Comparison of ENCODE assay signal across 11 cellular contexts in genomic region chr3:121855555-121855954, GRCh38. TPM values are rescaled to one million over a fixed set of nuclear protein-coding genes. Genes with fewer than 3 reads are reported as not detected.
DNase-seq lines count a peak whose midpoint lies in the region; ATAC-seq, FAIRE-seq and TF ChIP-seq lines count a peak whose summit lies in the region.
"Had no signal": no experiment of that assay in that cellular context is flagged by ENCODE, and none has a peak within 500 bp of the region (broad histone marks: within the 10 kb centered on the region; RNA-seq: fewer than 3 reads in every experiment).

No MANE protein-coding gene starts in this region.

- no peak overlapping the region for H3K27ac Mint-ChIP-seq in natural killer cell treated with Interleukin-12 subunit alpha and Interleukin-12 subunit beta and Interleukin-15 and Interleukin-18, amount 100 ng/mL, for 72 hours
- H3K27ac Mint-ChIP-seq: activated CD4-positive, alpha-beta T cell treated with anti-CD3 and anti-CD28 coated beads, Interleukin-2, amount 10 ng/mL, durations not matched to agents 24 days and 14 days had no signal

- no TSS peak for BruUV-seq in K562 (replicated peaks; lab: Mats Ljungman, UMichigan)

- no peak overlapping the region for H2BK15ac ChIP-seq in mesendoderm (replicated peaks; ENCODE audit: low read depth)

- H3K27ac ChIP-seq in K562 (ENCODE audit: extremely low read depth, low read depth, low read length) = no peak overlapping the region
- no peak overlapping the region for H3K27ac ChIP-seq in mesendoderm (ENCODE audit: low read depth, low read length)
- no peak overlapping the region for H3K27ac ChIP-seq in right atrium auricular region
- H3K27ac ChIP-seq: spleen, thyroid gland had no signal

- H3K23ac ChIP-seq in mesendoderm (ENCODE audit: low read length) = no peak overlapping the region

- H3K18ac ChIP-seq in mesendoderm (ENCODE audit: low read length) = no peak overlapping the region

- H3K4me1 Mint-ChIP-seq in natural killer cell treated with Interleukin-12 subunit alpha and Interleukin-12 subunit beta and Interleukin-15 and Interleukin-18, amount 100 ng/mL, for 72 hours (ENCODE audit: low read depth in 2 of 2) = no peaks in the 10 kb centered on the region
- H3K4me1 Mint-ChIP-seq: activated CD4-positive, alpha-beta T cell treated with anti-CD3 and anti-CD28 coated beads, Interleukin-2, amount 10 ng/mL, durations not matched to agents 24 days and 14 days had no signal

- no peaks in the 10 kb centered on the region for H3K36me3 ChIP-seq in K562 (ENCODE audit: control insufficient read depth, insufficient read depth, low read length)
- no peaks in the 10 kb centered on the region for H3K36me3 ChIP-seq in mesendoderm (ENCODE audit: control insufficient read depth, insufficient read depth, low read length)
- H3K36me3 ChIP-seq in right atrium auricular region = no peaks in the 10 kb centered on the region
- H3K36me3 ChIP-seq: thyroid gland had no signal

- no peaks in the 10 kb centered on the region for H3K79me1 ChIP-seq in mesendoderm (ENCODE audit: low read length)

- FAIRE-seq in K562 (lab: Jason Lieb, UNC) = no peak

- H3K9me1 ChIP-seq in K562 (ENCODE audit: control insufficient read depth, insufficient read depth, low read length) = no peaks in the 10 kb centered on the region

- peak; percentile 56; the same call in 1 of the 3 replicates for ATAC-seq in K562
- ATAC-seq in natural killer cell treated with Interleukin-12 subunit alpha and Interleukin-12 subunit beta and Interleukin-15 and Interleukin-18, amount 100 ng/mL, for 72 hours = no peak

- no peak overlapping the region for H2BK5ac ChIP-seq in mesendoderm (ENCODE audit: low read length)

- no peak overlapping the region for H4K5ac ChIP-seq in mesendoderm (ENCODE audit: low read length)

- TF ChIP-seq CTCF in LNCAP (IDR thresholded peaks at IDR 0.05) (peak; percentile 57), K562 (IDR thresholded peaks at IDR 0.05 in 2 of 3, conservative IDR thresholded peaks at IDR 0.05 in 1 of 3; ENCODE audit: insufficient read depth in 2 of 3, low read depth in 1 of 3, low read length in 3 of 3) (peak; percentile 4 to 46 (median 19); a peak in 2 of 6 replicates), right atrium auricular region (IDR thresholded peaks at IDR 0.05) (no peak)

- H2AFZ ChIP-seq in K562 (ENCODE audit: low read depth, low read length) = no peak overlapping the region

- H3K4me2 ChIP-seq in K562 (ENCODE audit: insufficient read depth, low read length) = no peak overlapping the region
- H3K4me2 ChIP-seq in mesendoderm (ENCODE audit: low read length) = no peak overlapping the region

- CTCF ChIA-PET in K562 (lab: Yijun Ruan, JAX; ENCODE audit: low intra/inter-chr PET ratio) = no interaction called here

- no peaks in the 10 kb centered on the region for H4K20me1 ChIP-seq in K562 (replicated peaks; ENCODE audit: control insufficient read depth, insufficient read depth, low read length)

- H3K4me3 ChIP-seq in K562 = no peak overlapping the region
- no peak overlapping the region for H3K4me3 ChIP-seq in mesendoderm (ENCODE audit: low read length)
- no peak overlapping the region for H3K4me3 ChIP-seq in right atrium auricular region
- H3K4me3 ChIP-seq: spleen, thyroid gland had no signal

- no peaks in the 10 kb centered on the region for H3K9me3 ChIP-seq in K562 (replicated peaks; ENCODE audit: control insufficient read depth, insufficient read depth, low read depth, low read length)
- no peaks in the 10 kb centered on the region for H3K9me3 ChIP-seq in right atrium auricular region
- H3K9me3 ChIP-seq: thyroid gland had no signal

- H3K79me2 ChIP-seq in K562 (ENCODE audit: control insufficient read depth, insufficient read depth, low read length) (no peaks in the 10 kb centered on the region), mesendoderm (ENCODE audit: control insufficient read depth, insufficient read depth, low read length) (no peaks in the 10 kb centered on the region)

- H3K56ac ChIP-seq in mesendoderm (ENCODE audit: low read length) = no peak overlapping the region

- no peak overlapping the region for H2AK5ac ChIP-seq in mesendoderm (ENCODE audit: low read length)

- H4K8ac ChIP-seq in mesendoderm (ENCODE audit: low read depth, low read length) = no peak overlapping the region

- TF ChIP-seq EP300 in K562 (IDR thresholded peaks at IDR 0.05; ENCODE audit: low read length) = no peak

- H2BK120ac ChIP-seq in mesendoderm (ENCODE audit: low read depth, low read length) = no peak overlapping the region

- 5% methylated on average over 5 of the region's 5 CpGs for whole genome bisulfite sequencing in K562 (ENCODE audit: insufficient coverage, low coverage, missing lambda C conversion rate)
- WGBS in mesendoderm (ENCODE audit: extremely low coverage, insufficient coverage, low lambda C conversion rate) = 100% methylated on average over 1 of the region's 5 CpGs

- no peaks in the 10 kb centered on the region for H3K27me3 Mint-ChIP-seq in natural killer cell treated with Interleukin-12 subunit alpha and Interleukin-12 subunit beta and Interleukin-15 and Interleukin-18, amount 100 ng/mL, for 72 hours
- H3K27me3 Mint-ChIP-seq: activated CD4-positive, alpha-beta T cell treated with anti-CD3 and anti-CD28 coated beads, Interleukin-2, amount 10 ng/mL, durations not matched to agents 24 days and 14 days had no signal

- no peak overlapping the region for H3K9ac ChIP-seq in K562 (ENCODE audit: insufficient read depth in 1 of 2, low read depth in 2 of 2, low read length in 2 of 2)
- H3K9ac ChIP-seq in mesendoderm (ENCODE audit: low read length) = no peak overlapping the region

- in situ Hi-C loops in K562 (cut with MboI) = no loop called here

- DNase-seq in DMS 273 (lab: John Stamatoyannopoulos, UW; ENCODE audit: unreplicated experiment) (peak; percentile 59), DMS 273 treated with DMSO at 0.1 percent for 48 hours (lab: John Stamatoyannopoulos, UW) (no peak), K562 (ENCODE audit: extremely low read depth in 1 of 4, low spot score in 3 of 4) (peak in 2 of 4 experiments; percentile 9 to 18), mesendoderm (peak; percentile 64), NCI-H446 treated with DMSO at 0.1 percent for 48 hours (lab: John Stamatoyannopoulos, UW) (no peak), right atrium auricular region (ENCODE audit: low spot score) (no peak)
- DNase-seq in natural killer cell treated with Interleukin-12 subunit alpha and Interleukin-12 subunit beta and Interleukin-15 and Interleukin-18, amount 100 ng/mL, for 72 hours (ENCODE audit: low spot score) = no peak
- DNase-seq: activated CD4-positive, alpha-beta T cell treated with anti-CD3 and anti-CD28 coated beads, Interleukin-2, amount 10 ng/mL, durations not matched to agents 24 days and 14 days; spleen; thyroid gland had no signal

- peak in 1 of 2 experiments; percentile 42; a peak in 2 of 4 replicates for TF ChIP-seq RAD21 in K562 (CRISPR knock-in tag; conservative IDR thresholded peaks at IDR 0.05 in 1 of 2, IDR thresholded peaks at IDR 0.05 in 1 of 2)

- no peak overlapping the region for H3K4ac ChIP-seq in mesendoderm (ENCODE audit: low read depth, low read length)

- no peaks in the 10 kb centered on the region for H3K36me3 Mint-ChIP-seq in natural killer cell treated with Interleukin-12 subunit alpha and Interleukin-12 subunit beta and Interleukin-15 and Interleukin-18, amount 100 ng/mL, for 72 hours

- no peak overlapping the region for H3K4me3 Mint-ChIP-seq in natural killer cell treated with Interleukin-12 subunit alpha and Interleukin-12 subunit beta and Interleukin-15 and Interleukin-18, amount 100 ng/mL, for 72 hours
- H3K4me3 Mint-ChIP-seq: activated CD4-positive, alpha-beta T cell treated with anti-CD3 and anti-CD28 coated beads, Interleukin-2, amount 10 ng/mL, durations not matched to agents 24 days and 14 days had no signal

- H3K9me3 Mint-ChIP-seq in natural killer cell treated with Interleukin-12 subunit alpha and Interleukin-12 subunit beta and Interleukin-15 and Interleukin-18, amount 100 ng/mL, for 72 hours = no peaks in the 10 kb centered on the region
- H3K9me3 Mint-ChIP-seq: activated CD4-positive, alpha-beta T cell treated with anti-CD3 and anti-CD28 coated beads, Interleukin-2, amount 10 ng/mL, durations not matched to agents 24 days and 14 days had no signal

- intact Hi-C loops in K562 (cut with micrococcal nuclease) = loop anchor here (10.0 kb wide), 2 partner anchors 139 to 311 kb away; partner anchors contain the start of gene POLQ

- POLR2A ChIA-PET in K562 (lab: Yijun Ruan, JAX) = no interaction called here

- H3K27me3 ChIP-seq in K562 (ENCODE audit: control insufficient read depth in 2 of 2, insufficient read depth in 2 of 2, low read length in 2 of 2) = no peaks in the 10 kb centered on the region
- H3K27me3 ChIP-seq in mesendoderm (ENCODE audit: insufficient read depth, low read length, poor library complexity) = no peaks in the 10 kb centered on the region
- H3K27me3 ChIP-seq in right atrium auricular region = no peaks in the 10 kb centered on the region
- H3K27me3 ChIP-seq: spleen, thyroid gland had no signal

- TF ChIP-seq POLR2A in K562 (conservative IDR thresholded peaks at IDR 0.05) = no peak

- H3K4me1 ChIP-seq in K562 (replicated peaks in 1 of 2; ENCODE audit: control insufficient read depth in 2 of 2, insufficient read depth in 2 of 2, low read length in 2 of 2) (no peaks in the 10 kb centered on the region), mesendoderm (ENCODE audit: control insufficient read depth, low read depth, low read length) (no peaks in the 10 kb centered on the region), right atrium auricular region (no peaks in the 10 kb centered on the region)
- H3K4me1 ChIP-seq: spleen, thyroid gland had no signal

RNA-seq across cellular contexts. Expression of gene EAF2, which starts 20.5 kb away (rescaled TPM):
- 7.0 and 12.8 TPM in 2 replicates for total RNA-seq in K562 (2011; cell fraction: chromatin; rRNA removed; ENCODE audit: low replicate concordance)
- total RNA-seq in K562 (2011; cell fraction: nucleolus; rRNA removed) = 3.5 and 5.7 TPM in 2 replicates
- 3.7 and 8.4 TPM in 2 replicates for total RNA-seq in K562 (2011; cell fraction: nucleoplasm; rRNA removed)
- total RNA-seq in K562 (2014; rRNA removed) (2.8 and 3.8 TPM in 2 replicates), K562 (2014; rRNA removed; fragmentation: Illumina TruSeq; extraction: Trizol) (7.5 and 9.1 TPM in 2 replicates), K562 (2015; rRNA removed; fragmentation: Illumina TruSeq; extraction: Trizol) (5.4 TPM in 2 replicates), K562 (2021) (4.9 and 5.1 TPM in 2 replicates), right atrium auricular region (1 to 10 TPM; 1.6 to 3.2 TPM)
- polyA plus RNA-seq in K562 (2011; rRNA removed) (8.4 and 9.5 TPM in 2 replicates), K562 (2014; fragmentation: Illumina TruSeq; extraction: Trizol) (6.6 and 6.9 TPM in 2 replicates), K562 (2014; fragmentation: Nextera tagmentation; extraction: Ambion mirVana) (10 to 100 TPM; 15.6 to 17.3 TPM), K562 (2014; rRNA removed) (5.4 and 6.8 TPM in 2 replicates)
- polyA plus RNA-seq in K562 (2011; cell fraction: cytosol; rRNA removed) = 2.1 and 5.6 TPM in 2 replicates
- polyA plus RNA-seq in K562 (2011; cell fraction: nucleus; rRNA removed) = 2.6 and 3.3 TPM in 2 replicates
- 6.1 and 6.6 TPM in 2 replicates for polyA plus RNA-seq in K562 (2012)
- polyA minus RNA-seq in K562 (2011; rRNA and poly(A)+ RNA removed) = 8.1 and 10.9 TPM in 2 replicates
- 1.8 and 2.9 TPM in 2 replicates for polyA minus RNA-seq in K562 (2011; cell fraction: cytosol; rRNA and poly(A)+ RNA removed)
- 5.3 and 12.1 TPM in 2 replicates for polyA minus RNA-seq in K562 (2011; cell fraction: nucleus; rRNA and poly(A)+ RNA removed)
- polyA plus RNA-seq in mesendoderm (2013, experiment 1 of 2) = 3.5 TPM
- polyA plus RNA-seq in mesendoderm (2013, experiment 2 of 2) = 4.0 TPM
- total RNA-seq in natural killer cell treated with Interleukin-12 subunit alpha and Interleukin-12 subunit beta and Interleukin-15 and Interleukin-18, amount 100 ng/mL, for 72 hours = 10 to 100 TPM in 1 of 2 donors, 1 to 10 TPM in 1; 9.6 to 12.9 TPM

RNA-seq across cellular contexts. Expression of gene IQCB1, which starts 20.7 kb away (rescaled TPM):
- 25.5 and 67.9 TPM in 2 replicates for total RNA-seq in K562 (2011; cell fraction: chromatin; rRNA removed; ENCODE audit: low replicate concordance)
- total RNA-seq in K562 (2011; cell fraction: nucleolus; rRNA removed) = 14.7 and 16.3 TPM in 2 replicates
- total RNA-seq in K562 (2011; cell fraction: nucleoplasm; rRNA removed) = 44.1 and 89.9 TPM in 2 replicates
- total RNA-seq in K562 (2014; rRNA removed) = 22.5 and 25.1 TPM in 2 replicates
- total RNA-seq in K562 (2014; rRNA removed; fragmentation: Illumina TruSeq; extraction: Trizol) = 38.1 and 42.0 TPM in 2 replicates
- total RNA-seq in K562 (2015; rRNA removed; fragmentation: Illumina TruSeq; extraction: Trizol) = 25.5 and 31.9 TPM in 2 replicates
- 21.3 and 23.1 TPM in 2 replicates for total RNA-seq in K562 (2021)
- polyA plus RNA-seq in K562 (2011; rRNA removed) = 31.0 and 35.5 TPM in 2 replicates
- 7.0 and 16.1 TPM in 2 replicates for polyA plus RNA-seq in K562 (2011; cell fraction: cytosol; rRNA removed)
- 42.5 and 42.6 TPM in 2 replicates for polyA plus RNA-seq in K562 (2011; cell fraction: nucleus; rRNA removed)
- polyA plus RNA-seq in K562 (2012) = 17.3 and 28.8 TPM in 2 replicates
- polyA plus RNA-seq in K562 (2014; fragmentation: Illumina TruSeq; extraction: Trizol) = 24.1 and 27.5 TPM in 2 replicates
- 10 to 100 TPM; 21.1 to 25.2 TPM for polyA plus RNA-seq in K562 (2014; fragmentation: Nextera tagmentation; extraction: Ambion mirVana)
- polyA plus RNA-seq in K562 (2014; rRNA removed) = 27.9 and 28.6 TPM in 2 replicates
- polyA minus RNA-seq in K562 (2011; rRNA and poly(A)+ RNA removed) = 46.8 and 49.6 TPM in 2 replicates
- 9.2 and 12.9 TPM in 2 replicates for polyA minus RNA-seq in K562 (2011; cell fraction: cytosol; rRNA and poly(A)+ RNA removed)
- polyA minus RNA-seq in K562 (2011; cell fraction: nucleus; rRNA and poly(A)+ RNA removed) = 29.8 and 37.0 TPM in 2 replicates
- polyA plus RNA-seq in mesendoderm (2013, experiment 1 of 2) = 16.1 TPM
- polyA plus RNA-seq in mesendoderm (2013, experiment 2 of 2) = 16.2 TPM
- total RNA-seq in natural killer cell treated with Interleukin-12 subunit alpha and Interleukin-12 subunit beta and Interleukin-15 and Interleukin-18, amount 100 ng/mL, for 72 hours = 10 to 100 TPM; 33.1 to 56.7 TPM
- total RNA-seq in right atrium auricular region = 1 to 10 TPM; 6.5 to 6.7 TPM

RNA-seq across cellular contexts. Expression of gene SLC15A2, which starts 38.6 kb away (rescaled TPM):
- total RNA-seq in K562 (2011; cell fraction: chromatin; rRNA removed; ENCODE audit: low replicate concordance) = 8.1 and 10.7 TPM in 2 replicates
- 0.33 and 0.66 TPM in 2 replicates for total RNA-seq in K562 (2011; cell fraction: nucleolus; rRNA removed)
- 1.0 and 1.8 TPM in 2 replicates for total RNA-seq in K562 (2011; cell fraction: nucleoplasm; rRNA removed)
- total RNA-seq in K562 (2014; rRNA removed) = 0.05 and 0.12 TPM in 2 replicates
- 0.25 and 0.29 TPM in 2 replicates for total RNA-seq in K562 (2014; rRNA removed; fragmentation: Illumina TruSeq; extraction: Trizol)
- 0.30 and 0.43 TPM in 2 replicates for total RNA-seq in K562 (2015; rRNA removed; fragmentation: Illumina TruSeq; extraction: Trizol)
- 0.24 and 0.42 TPM in 2 replicates for total RNA-seq in K562 (2021)
- polyA plus RNA-seq in K562 (2011; rRNA removed) = 0.53 and 0.92 TPM in 2 replicates
- 0.13 and 0.38 TPM in 2 replicates for polyA plus RNA-seq in K562 (2011; cell fraction: cytosol; rRNA removed)
- polyA plus RNA-seq in K562 (2011; cell fraction: nucleus; rRNA removed) = 4.0 and 6.7 TPM in 2 replicates
- polyA plus RNA-seq in K562 (2012) = 0.23 and 0.69 TPM in 2 replicates
- polyA plus RNA-seq in K562 (2014; fragmentation: Illumina TruSeq; extraction: Trizol) = 0.13 and 0.18 TPM in 2 replicates
- polyA plus RNA-seq in K562 (2014; fragmentation: Nextera tagmentation; extraction: Ambion mirVana) = under 1 TPM in 1 of 2 experiments, not detected in 1; 0.25 TPM
- polyA plus RNA-seq in K562 (2014; rRNA removed) = 0.28 and 0.51 TPM in 2 replicates
- 1.6 and 2.6 TPM in 2 replicates for polyA minus RNA-seq in K562 (2011; rRNA and poly(A)+ RNA removed)
- polyA minus RNA-seq in K562 (2011; cell fraction: cytosol; rRNA and poly(A)+ RNA removed) = not detected in 2 replicates
- 2.4 and 2.7 TPM in 2 replicates for polyA minus RNA-seq in K562 (2011; cell fraction: nucleus; rRNA and poly(A)+ RNA removed)
- 0.17 TPM for polyA plus RNA-seq in mesendoderm (2013, experiment 1 of 2)
- polyA plus RNA-seq in mesendoderm (2013, experiment 2 of 2) = 0.17 TPM
- 1 to 10 TPM in 1 of 2 donors, under 1 TPM in 1; 0.43 to 5.3 TPM for total RNA-seq in natural killer cell treated with Interleukin-12 subunit alpha and Interleukin-12 subunit beta and Interleukin-15 and Interleukin-18, amount 100 ng/mL, for 72 hours
- 1 to 10 TPM in 1 of 2 donors, under 1 TPM in 1; 0.47 to 1.7 TPM for total RNA-seq in right atrium auricular region

Comparison
In these comparisons a context has a peak if more than half of its experiments do, and no peak if none do; other contexts are left out.
1. DNase-seq: peak in DMS 273 (single experiment) and mesendoderm (single experiment); none in DMS 273 treated with DMSO at 0.1 percent for 48 hours (single experiment), natural killer cell treated with Interleukin-12 subunit alpha and Interleukin-12 subunit beta and Interleukin-15 and Interleukin-18, amount 100 ng/mL, for 72 hours (single experiment), NCI-H446 treated with DMSO at 0.1 percent for 48 hours (single experiment) and right atrium auricular region (single experiment).
2. CTCF ChIP-seq: peak in LNCAP (single experiment) and K562 (3 of 3); none in right atrium auricular region (0 of 2).